In the genomic region with DNA sequence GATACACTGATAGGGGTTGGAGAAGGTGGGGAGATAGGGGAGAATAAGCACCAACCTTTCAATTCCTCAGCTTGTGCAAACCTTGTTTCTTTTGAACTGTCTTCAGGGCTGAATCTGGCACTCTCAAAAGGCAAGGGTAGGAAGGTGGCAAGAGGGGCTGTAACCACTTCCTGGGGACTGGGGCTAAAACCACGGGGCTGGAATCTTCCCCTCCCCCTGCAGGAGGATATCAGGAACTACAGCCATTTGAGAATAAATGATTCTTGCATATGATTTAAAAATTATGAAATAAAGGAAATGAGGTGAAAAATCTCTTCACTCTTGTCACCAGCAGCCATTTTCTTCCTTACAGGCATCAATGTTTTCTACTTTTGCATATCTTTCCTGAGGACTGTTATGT, we compare ENCODE assay signal across 8 cellular contexts. TPM values are rescaled to one million over a fixed set of nuclear protein-coding genes. Genes with fewer than 3 reads are reported as not detected.
DNase-seq lines count a peak whose midpoint lies in the region; ATAC-seq and TF ChIP-seq lines count a peak whose summit lies in the region.

No MANE protein-coding gene starts in this region.

- WGBS in upper lobe of left lung, 2 donors = 0% methylated on average over 1 of the region's 1 CpG

- peaks cover 5 to 13% (median 8%) of the 10 kb centered on the region in 4 donors for H3K4me1 Mint-ChIP-seq in CD4-positive, alpha-beta memory T cell

- H3K36me3 ChIP-seq in CD4-positive, alpha-beta memory T cell (ENCODE audit: insufficient read depth, low read length) = no peaks in the 10 kb centered on the region
- H3K36me3 ChIP-seq in right atrium auricular region (no peaks in the 10 kb centered on the region), upper lobe of left lung (no peaks in the 10 kb centered on the region)

- no peak for TF ChIP-seq POLR2A in upper lobe of left lung (IDR thresholded peaks at IDR 0.05)

- H3K4me3 Mint-ChIP-seq in CD4-positive, alpha-beta memory T cell = peak overlapping the region in 2 of 8 donors; percentile 7 to 48

- H3K36me3 Mint-ChIP-seq in CD4-positive, alpha-beta memory T cell = no peaks in the 10 kb centered on the region

- ATAC-seq in upper lobe of left lung (ENCODE audit: low FRiP score in 2 of 2) (peak in 1 of 2 donors; percentile 54), HG02623 (IDR thresholded peaks at IDR 0.05; ENCODE audit: unreplicated experiment) (no peak), GM18517 (IDR thresholded peaks at IDR 0.05; ENCODE audit: unreplicated experiment) (no peak)

- intact Hi-C loops in CD4-positive, alpha-beta memory T cell (cut with micrococcal nuclease) = loop anchor here (2.0 kb wide), 1 partner anchor 54 kb away; no protein-coding TSS in a partner anchor

- no peaks in the 10 kb centered on the region for H3K27me3 ChIP-seq in CD4-positive, alpha-beta memory T cell (ENCODE audit: insufficient read depth, low read length)
- H3K27me3 ChIP-seq in right atrium auricular region = no peaks in the 10 kb centered on the region
- no peaks in the 10 kb centered on the region for H3K27me3 ChIP-seq in upper lobe of left lung

- peaks cover 8% of the 10 kb centered on the region for H3K4me1 ChIP-seq in CD4-positive, alpha-beta memory T cell (ENCODE audit: insufficient read depth, low read length)
- H3K4me1 ChIP-seq in right atrium auricular region (no peaks in the 10 kb centered on the region), upper lobe of left lung (peaks cover 0 to 10% (median 3%) of the 10 kb centered on the region in 4 donors)

- TF ChIP-seq EP300 in upper lobe of left lung (IDR thresholded peaks at IDR 0.05) = no peak

- DNase-seq in CD4-positive, alpha-beta memory T cell = peak in 4 of 5 donors; percentile 16 to 21 (median 18)
- peak; percentile 67 for DNase-seq in HEK293T (ENCODE audit: extremely low spot score)
- DNase-seq in right atrium auricular region (ENCODE audit: low spot score) = no peak
- DNase-seq in upper lobe of left lung = no peak
- no peak for DNase-seq in cerebellar cortex (ENCODE audit: low spot score)

- POLR2A ChIA-PET in CD4-positive, alpha-beta memory T cell (lab: Charles Lee; ENCODE audit: partially characterized antibody) = no interaction called here
- POLR2A ChIA-PET in HEK293T (lab: Yijun Ruan, JAX) = no interaction called here

- no peak overlapping the region for H3K27ac Mint-ChIP-seq in CD4-positive, alpha-beta memory T cell

- CTCF ChIA-PET in CD4-positive, alpha-beta memory T cell (lab: Charles Lee; ENCODE audit: partially characterized antibody) = interaction anchor here (1.3 kb wide), 1 partner anchor 12 kb away, joined by 3 read pairs; no protein-coding TSS in a partner anchor
- CTCF ChIA-PET in HEK293T (lab: Yijun Ruan, JAX) = interaction anchor here (1.3 kb wide), 1 partner anchor 55 kb away, joined by 3 read pairs; no protein-coding TSS in a partner anchor

- peaks cover 0 to 18% (median 5%) of the 10 kb centered on the region in 8 donors for H3K9me3 Mint-ChIP-seq in CD4-positive, alpha-beta memory T cell

- H3K27ac ChIP-seq in CD4-positive, alpha-beta memory T cell (ENCODE audit: low read depth, low read length) = no peak overlapping the region
- no peak overlapping the region for H3K27ac ChIP-seq in right atrium auricular region
- no peak overlapping the region for H3K27ac ChIP-seq in upper lobe of left lung

- TF ChIP-seq CTCF in WI38 (IDR thresholded peaks at IDR 0.05; ENCODE audit: low read depth, low read length) (peak; percentile 59), right atrium auricular region (IDR thresholded peaks at IDR 0.05) (peak; percentile 67 to 77), upper lobe of left lung (IDR thresholded peaks at IDR 0.05) (peak; percentile 21 to 71 (median 46))

- peaks cover 4 to 8% of the 10 kb centered on the region in 2 donors for H3K27me3 Mint-ChIP-seq in CD4-positive, alpha-beta memory T cell

- no peak overlapping the region for H3K4me3 ChIP-seq in CD4-positive, alpha-beta memory T cell (ENCODE audit: low read length in 2 of 2)
- H3K4me3 ChIP-seq in WI38 (ENCODE audit: low read depth, low read length) (no peak overlapping the region), right atrium auricular region (no peak overlapping the region), upper lobe of left lung (no peak overlapping the region)

- H3K9me3 ChIP-seq in CD4-positive, alpha-beta memory T cell (ENCODE audit: control insufficient read depth in 1 of 2, low read length in 2 of 2) = no peaks in the 10 kb centered on the region
- H3K9me3 ChIP-seq in right atrium auricular region (peaks cover 0 to 9% of the 10 kb centered on the region in 2 donors), upper lobe of left lung (peaks cover 0 to 2% (median 0%) of the 10 kb centered on the region in 4 donors)

TF ChIP-seq in HEK293T, 16 proteins besides CTCF, POLR2A, EP300 and RAD21:
- no peak for TF ChIP-seq ARNT (IDR thresholded peaks at IDR 0.05)
- no peak for TF ChIP-seq ELF4 (IDR thresholded peaks at IDR 0.05)
- TF ChIP-seq LEF1 (IDR thresholded peaks at IDR 0.05; ENCODE audit: borderline replicate concordance) = no peak
- TF ChIP-seq FOXM1 (IDR thresholded peaks at IDR 0.05; ENCODE audit: borderline replicate concordance) = no peak
- TF ChIP-seq SUZ12 (IDR thresholded peaks at IDR 0.05) = no peak
- no peak for TF ChIP-seq CTBP1 (IDR thresholded peaks at IDR 0.05; ENCODE audit: borderline replicate concordance)
- no peak for TF ChIP-seq L3MBTL2 (conservative IDR thresholded peaks at IDR 0.05)
- no peak for TF ChIP-seq BHLHE40 (IDR thresholded peaks at IDR 0.05; ENCODE audit: borderline replicate concordance)

RNA-seq across cellular contexts. Expression of gene ATOH8, which starts 50.8 kb away (rescaled TPM):
- total RNA-seq in CD4-positive, alpha-beta memory T cell = not detected
- polyA plus RNA-seq in CD4-positive, alpha-beta memory T cell = not detected
- total RNA-seq in right atrium auricular region (100 to 1,000 TPM in 1 of 2 donors, 10 to 100 TPM in 1; 35.1 to 116 TPM), upper lobe of left lung (100 to 1,000 TPM in 2 of 6 donors, 10 to 100 TPM in 4; 60.2 to 121 (median 85.1) TPM)

Comparison
In these comparisons a context has a peak if more than half of its experiments do, and no peak if none do; other contexts are left out.
1. DNase-seq: peak in CD4-positive, alpha-beta memory T cell (4 of 5) and HEK293T (single experiment); none in right atrium auricular region (single experiment), upper lobe of left lung (0 of 2) and cerebellar cortex (single experiment).
2. RNA of gene ATOH8, which starts 50.8 kb away (total RNA-seq): 35.1 to 116 TPM in right atrium auricular region and 60.2 to 121 TPM in upper lobe of left lung; not detected in CD4-positive, alpha-beta memory T cell; every median in the first group is over 10 times any median in the second.
3. Peak in every context shown above with its lines, with median percentiles within 50 percentile points of each other: CTCF ChIP-seq.